ENCODE assay signal across 1 cellular context in genomic region chr7:22647451-22648257, GRCh38.
TF ChIP-seq lines count a peak whose summit lies in the region.

No MANE protein-coding gene starts in this region.

TF ChIP-seq in K562, 482 proteins besides CTCF, POLR2A, EP300 and RAD21 (continued from another document and continues in another):
- TF ChIP-seq GTF2B (IDR thresholded peaks at IDR 0.05; ENCODE audit: extremely low read depth, insufficient read length) (no peak), SREBF2 (CRISPR knock-in tag; IDR thresholded peaks at IDR 0.05) (no peak), ZFP91 (CRISPR knock-in tag; IDR thresholded peaks at IDR 0.05) (no peak), POLR2AphosphoS5 (IDR thresholded peaks at IDR 0.05; ENCODE audit: control insufficient read depth, insufficient read depth, low read depth, low read length) (no peak), XRCC5 (IDR thresholded peaks at IDR 0.05; ENCODE audit: low read depth, low read length) (no peak), PREB (CRISPR knock-in tag; IDR thresholded peaks at IDR 0.05) (no peak), KDM2B (CRISPR knock-in tag; IDR thresholded peaks at IDR 0.05) (no peak), TSC22D4 (tag; IDR thresholded peaks at IDR 0.05) (no peak), PRDM10 (IDR thresholded peaks at IDR 0.05; ENCODE audit: partially characterized antibody) (no peak), ZNF407 (IDR thresholded peaks at IDR 0.05; ENCODE audit: low read depth) (no peak), ZNF146 (CRISPR knock-in tag; IDR thresholded peaks at IDR 0.05; ENCODE audit: unreplicated experiment) (no peak), TEAD1 (CRISPR knock-in tag; IDR thresholded peaks at IDR 0.05) (no peak), ZNF384 (IDR thresholded peaks at IDR 0.05; ENCODE audit: low read depth, low read length) (no peak), MAX (CRISPR knock-in tag; IDR thresholded peaks at IDR 0.05) (no peak), SAFB (IDR thresholded peaks at IDR 0.05; ENCODE audit: borderline replicate concordance, low read depth, low read length) (no peak), NFIX (CRISPR knock-in tag; IDR thresholded peaks at IDR 0.05; ENCODE audit: low read depth) (no peak), ZNF609 (CRISPR knock-in tag; IDR thresholded peaks at IDR 0.05; ENCODE audit: borderline replicate concordance) (no peak), BRD4 (IDR thresholded peaks at IDR 0.05) (no peak), SFPQ (IDR thresholded peaks at IDR 0.05; ENCODE audit: low read depth, low read length) (no peak), LEF1 (IDR thresholded peaks at IDR 0.05) (0 out of 2 replicates have a peak, but pooled peaks have one; percentile 39), SMC3 (conservative IDR thresholded peaks at IDR 0.05; ENCODE audit: insufficient read depth, low read depth, low read length) (no peak), OTX1 (CRISPR knock-in tag; IDR thresholded peaks at IDR 0.05) (no peak), TCF7L2 (IDR thresholded peaks at IDR 0.05; ENCODE audit: low read depth, low read length) (peak; percentile 50; the same call in 1 of the 2 replicates), IRF2 (CRISPR knock-in tag; IDR thresholded peaks at IDR 0.05) (no peak), MIER1 (IDR thresholded peaks at IDR 0.05; ENCODE audit: low read depth) (no peak), NCOR1 (IDR thresholded peaks at IDR 0.05) (peak; percentile 75), TFE3 (CRISPR knock-in tag; IDR thresholded peaks at IDR 0.05) (no peak), POLR3A (IDR thresholded peaks at IDR 0.05; ENCODE audit: borderline replicate concordance, extremely low read depth, insufficient read depth, insufficient read length) (no peak), ZNF174 (CRISPR knock-in tag; IDR thresholded peaks at IDR 0.05) (no peak)
